ENCODE assay signal across 15 cellular contexts in genomic region chr19:46776927-46777911, GRCh38. TPM values are rescaled to one million over a fixed set of nuclear protein-coding genes. Genes with fewer than 3 reads are reported as not detected.
DNase-seq lines count a peak whose midpoint lies in the region; ATAC-seq and TF ChIP-seq lines count a peak whose summit lies in the region.
"Had no signal": no experiment of that assay in that cellular context is flagged by ENCODE, and none has a peak within 500 bp of the region (broad histone marks: within the 10 kb centered on the region; RNA-seq: fewer than 3 reads in every experiment).

No MANE protein-coding gene starts in this region.

- no peak for TF ChIP-seq EP300 in transverse colon (IDR thresholded peaks at IDR 0.05; ENCODE audit: low read depth)

- no peak overlapping the region for H3K4me3 ChIP-seq in HEK293 (ENCODE audit: low read depth, low read length)
- H3K4me3 ChIP-seq in transverse colon = no peak overlapping the region
- H3K4me3 ChIP-seq: cardiac muscle cell, smooth muscle cell, uterus had no signal

- in situ Hi-C loops in transverse colon (cut with MboI; ENCODE audit: low pct_ligation_motif_present in 1 of 4, low pct_unique_long_range_greater_than_20kb in 1 of 4, low sequenced_read_pairs in 3 of 4) = loop anchor here in 1 of 4 donors (5.0 kb wide), 1 partner anchor 50 kb away; no protein-coding TSS in a partner anchor

- no peak overlapping the region for H3K4me3 Mint-ChIP-seq in activated CD4-positive, alpha-beta T cell treated with anti-CD3 and anti-CD28 coated beads for 36 hours
- no peak overlapping the region for H3K4me3 Mint-ChIP-seq in activated CD4-positive, alpha-beta T cell treated with anti-CD3 and anti-CD28 coated beads, Interleukin-2, amount 10 ng/mL, durations not matched to agents 7 days and 5 days
- no peak overlapping the region for H3K4me3 Mint-ChIP-seq in activated naive CD8-positive, alpha-beta T cell
- no peak overlapping the region for H3K4me3 Mint-ChIP-seq in natural killer cell

- POLR2A ChIA-PET in activated CD4-positive, alpha-beta T cell treated with anti-CD3 and anti-CD28 coated beads for 36 hours (lab: Charles Lee) = interaction anchor here (0.7 kb wide), 1 partner anchor 22 kb away, joined by 4 read pairs; no protein-coding TSS in a partner anchor
- POLR2A ChIA-PET in activated CD4-positive, alpha-beta T cell treated with anti-CD3 and anti-CD28 coated beads, Interleukin-2, amount 10 ng/mL, durations not matched to agents 7 days and 5 days (lab: Charles Lee) = interaction anchor here (0.8 kb wide), 1 partner anchor 11 kb away, joined by 4 read pairs; no protein-coding TSS in a partner anchor
- POLR2A ChIA-PET in HEK293 (lab: Yijun Ruan, JAX) = interaction anchor here (0.5 to 1.8 kb wide), 7 partner anchors 9 to 82 kb away, joined by 3 to 6 read pairs (median 3); partner anchors contain the start of gene SLC1A5

- no peak for TF ChIP-seq POLR2A in transverse colon (IDR thresholded peaks at IDR 0.05)

- intact Hi-C loops in activated CD4-positive, alpha-beta T cell treated with anti-CD3 and anti-CD28 coated beads for 36 hours (cut with DNase I, micrococcal nuclease) = no loop called here
- intact Hi-C loops in natural killer cell (cut with micrococcal nuclease) = no loop called here
- intact Hi-C loops in transverse colon (cut with DNase I; ENCODE audit: low total_unique reads) = no loop called here

- CTCF ChIA-PET in activated CD4-positive, alpha-beta T cell treated with anti-CD3 and anti-CD28 coated beads for 36 hours (lab: Charles Lee) = interaction anchor here (0.7 to 0.8 kb wide), 2 partner anchors 11 to 248 kb away, joined by 3 to 4 read pairs; no protein-coding TSS in a partner anchor
- CTCF ChIA-PET in activated CD4-positive, alpha-beta T cell treated with anti-CD3 and anti-CD28 coated beads, Interleukin-2, amount 10 ng/mL, durations not matched to agents 7 days and 5 days (lab: Charles Lee) = interaction anchor here (0.6 to 1.8 kb wide), 3 partner anchors 10 to 124 kb away, joined by 3 to 6 read pairs (median 4); partner anchors contain the start of gene SLC1A5
- CTCF ChIA-PET in HEK293 (lab: Yijun Ruan, JAX) = interaction anchor here (1.7 to 3.3 kb wide), 2 partner anchors 8 to 10 kb away, joined by 7 to 22 read pairs; no protein-coding TSS in a partner anchor

- H3K36me3 ChIP-seq in HEK293 (ENCODE audit: control insufficient read depth in 2 of 2, insufficient read depth in 1 of 2, low read length in 2 of 2) = peaks cover 71 to 76% of the 10 kb centered on the region in 2 experiments
- H3K36me3 ChIP-seq in transverse colon = peaks cover 0 to 57% (median 24%) of the 10 kb centered on the region in 4 donors
- H3K36me3 ChIP-seq: uterus had no signal

- DNase-seq in activated CD4-positive, alpha-beta T cell treated with anti-CD3 and anti-CD28 coated beads for 36 hours = peak; percentile 59
- no peak for DNase-seq in activated CD4-positive, alpha-beta T cell treated with anti-CD3 and anti-CD28 coated beads, Interleukin-2, amount 10 ng/mL, durations not matched to agents 7 days and 5 days
- DNase-seq in natural killer cell (no peak), transverse colon (no peak), SHP77 treated with DMSO at 0.1 percent for 48 hours (lab: John Stamatoyannopoulos, UW) (no peak), DMS114 treated with DMSO at 0.1 percent for 48 hours (lab: John Stamatoyannopoulos, UW; ENCODE audit: unreplicated experiment) (no peak)
- DNase-seq: head of caudate nucleus, left ventricle myocardium superior, NCI-H2171, nucleus accumbens, uterus had no signal

- TF ChIP-seq CTCF in HEK293 (tag by site-specific recombination; IDR thresholded peaks at IDR 0.05) (no peak), natural killer cell (IDR thresholded peaks at IDR 0.05) (no peak), transverse colon (IDR thresholded peaks at IDR 0.05) (no peak)

- H3K36me3 Mint-ChIP-seq in activated CD4-positive, alpha-beta T cell treated with anti-CD3 and anti-CD28 coated beads for 36 hours (ENCODE audit: low read depth) = peaks cover 64% of the 10 kb centered on the region
- H3K36me3 Mint-ChIP-seq in activated CD4-positive, alpha-beta T cell treated with anti-CD3 and anti-CD28 coated beads, Interleukin-2, amount 10 ng/mL, durations not matched to agents 7 days and 5 days (ENCODE audit: low read depth) = peaks cover 53% of the 10 kb centered on the region
- peaks cover 5% of the 10 kb centered on the region for H3K36me3 Mint-ChIP-seq in activated naive CD8-positive, alpha-beta T cell
- no peaks in the 10 kb centered on the region for H3K36me3 Mint-ChIP-seq in natural killer cell

- no peaks in the 10 kb centered on the region for H3K4me1 ChIP-seq in HEK293 (ENCODE audit: control insufficient read depth, insufficient read depth, low read length)
- H3K4me1 ChIP-seq in transverse colon = peaks cover 0 to 7% (median 1%) of the 10 kb centered on the region in 4 donors
- H3K4me1 ChIP-seq: uterus had no signal

- H3K9me3 ChIP-seq in HEK293 (ENCODE audit: control insufficient read depth, insufficient read depth, low read depth, low read length) = no peaks in the 10 kb centered on the region
- H3K9me3 ChIP-seq in transverse colon = no peaks in the 10 kb centered on the region
- H3K9me3 ChIP-seq: uterus had no signal

- H3K9me3 Mint-ChIP-seq in activated CD4-positive, alpha-beta T cell treated with anti-CD3 and anti-CD28 coated beads for 36 hours (ENCODE audit: low read depth) = no peaks in the 10 kb centered on the region
- H3K9me3 Mint-ChIP-seq in activated CD4-positive, alpha-beta T cell treated with anti-CD3 and anti-CD28 coated beads, Interleukin-2, amount 10 ng/mL, durations not matched to agents 7 days and 5 days = no peaks in the 10 kb centered on the region
- no peaks in the 10 kb centered on the region for H3K9me3 Mint-ChIP-seq in activated naive CD8-positive, alpha-beta T cell (ENCODE audit: low read depth)
- H3K9me3 Mint-ChIP-seq in natural killer cell = no peaks in the 10 kb centered on the region

- H3K4me1 Mint-ChIP-seq in activated CD4-positive, alpha-beta T cell treated with anti-CD3 and anti-CD28 coated beads for 36 hours = peaks cover 4% of the 10 kb centered on the region
- H3K4me1 Mint-ChIP-seq in activated CD4-positive, alpha-beta T cell treated with anti-CD3 and anti-CD28 coated beads, Interleukin-2, amount 10 ng/mL, durations not matched to agents 7 days and 5 days = peaks cover 28% of the 10 kb centered on the region
- peaks cover 3% of the 10 kb centered on the region for H3K4me1 Mint-ChIP-seq in activated naive CD8-positive, alpha-beta T cell (ENCODE audit: low read depth)
- peaks cover 15 to 34% of the 10 kb centered on the region in 2 donors for H3K4me1 Mint-ChIP-seq in natural killer cell

- H3K27me3 Mint-ChIP-seq in activated CD4-positive, alpha-beta T cell treated with anti-CD3 and anti-CD28 coated beads for 36 hours = no peaks in the 10 kb centered on the region
- no peaks in the 10 kb centered on the region for H3K27me3 Mint-ChIP-seq in activated CD4-positive, alpha-beta T cell treated with anti-CD3 and anti-CD28 coated beads, Interleukin-2, amount 10 ng/mL, durations not matched to agents 7 days and 5 days
- H3K27me3 Mint-ChIP-seq in activated naive CD8-positive, alpha-beta T cell = no peaks in the 10 kb centered on the region
- no peaks in the 10 kb centered on the region for H3K27me3 Mint-ChIP-seq in natural killer cell (ENCODE audit: low read depth in 2 of 2)

- no peaks in the 10 kb centered on the region for H3K27me3 ChIP-seq in transverse colon
- H3K27me3 ChIP-seq: cardiac muscle cell, uterus had no signal

- peak; percentile 16 for ATAC-seq in activated CD4-positive, alpha-beta T cell treated with anti-CD3 and anti-CD28 coated beads for 36 hours
- no peak for ATAC-seq in natural killer cell

- WGBS in transverse colon (ENCODE audit: low coverage in 1 of 2), 2 donors = 92 to 94% methylated on average over 2 to 33 of the region's 33 CpGs

- H3K27ac Mint-ChIP-seq in activated CD4-positive, alpha-beta T cell treated with anti-CD3 and anti-CD28 coated beads for 36 hours = no peak overlapping the region
- H3K27ac Mint-ChIP-seq in activated CD4-positive, alpha-beta T cell treated with anti-CD3 and anti-CD28 coated beads, Interleukin-2, amount 10 ng/mL, durations not matched to agents 7 days and 5 days = no peak overlapping the region
- H3K27ac Mint-ChIP-seq in activated naive CD8-positive, alpha-beta T cell = peak overlapping the region; percentile 28
- peak overlapping the region; percentile 74 to 79 for H3K27ac Mint-ChIP-seq in natural killer cell

- H3K27ac ChIP-seq in HEK293 (ENCODE audit: extremely low read depth, low read depth, low read length) (no peak overlapping the region), transverse colon (no peak overlapping the region)
- H3K27ac ChIP-seq: cardiac muscle cell, uterus had no signal

TF ChIP-seq in HEK293, 187 proteins besides CTCF, POLR2A, EP300 and RAD21 (continues in another document):
- 0 out of 2 replicates have a peak, but pooled peaks have one; percentile 16 for TF ChIP-seq IKZF3 (tag by site-specific recombination; IDR thresholded peaks at IDR 0.05)
- TF ChIP-seq ZNF404 (tag by site-specific recombination; IDR thresholded peaks at IDR 0.05) = no peak

RNA-seq across cellular contexts. Expression of gene SLC1A5, which starts 11.2 kb away (rescaled TPM):
- total RNA-seq in activated CD4-positive, alpha-beta T cell treated with anti-CD3 and anti-CD28 coated beads for 36 hours = 100 to 1,000 TPM; 200 to 227 TPM
- 100 to 1,000 TPM; 104 to 108 TPM for total RNA-seq in activated CD4-positive, alpha-beta T cell treated with anti-CD3 and anti-CD28 coated beads, Interleukin-2, amount 10 ng/mL, durations not matched to agents 7 days and 5 days
- total RNA-seq in natural killer cell (10 to 100 TPM; 11.2 to 23.1 (median 18.9) TPM), transverse colon (100 to 1,000 TPM in 1 of 4 donors, 10 to 100 TPM in 3; 19.8 to 104 (median 91.4) TPM)

RNA-seq across cellular contexts. Expression of gene STRN4, which starts 31.0 kb away (rescaled TPM):
- 10 to 100 TPM; 56.4 to 56.8 TPM for total RNA-seq in activated CD4-positive, alpha-beta T cell treated with anti-CD3 and anti-CD28 coated beads for 36 hours
- total RNA-seq in activated CD4-positive, alpha-beta T cell treated with anti-CD3 and anti-CD28 coated beads, Interleukin-2, amount 10 ng/mL, durations not matched to agents 7 days and 5 days = 10 to 100 TPM; 77.9 to 86.4 TPM
- total RNA-seq in natural killer cell (100 to 1,000 TPM; 125 to 152 (median 125) TPM), transverse colon (100 to 1,000 TPM in 3 of 4 donors, 10 to 100 TPM in 1; 81.6 to 306 (median 174) TPM)

RNA-seq across cellular contexts. Expression of gene FKRP, which starts 31.4 kb away (rescaled TPM):
- total RNA-seq in activated CD4-positive, alpha-beta T cell treated with anti-CD3 and anti-CD28 coated beads for 36 hours = 10 to 100 TPM; 12.1 to 16.2 TPM
- 10 to 100 TPM; 16.9 to 20.5 TPM for total RNA-seq in activated CD4-positive, alpha-beta T cell treated with anti-CD3 and anti-CD28 coated beads, Interleukin-2, amount 10 ng/mL, durations not matched to agents 7 days and 5 days
- total RNA-seq in natural killer cell = 10 to 100 TPM; 19.1 to 23.3 (median 19.8) TPM
- 10 to 100 TPM in 3 of 4 donors, 1 to 10 TPM in 1; 9.7 to 16.1 (median 11.8) TPM for total RNA-seq in transverse colon

Comparison
In these comparisons a context has a peak if more than half of its experiments do, and no peak if none do; other contexts are left out.
1. H3K27ac Mint-ChIP-seq: peak in activated naive CD8-positive, alpha-beta T cell (single experiment) and natural killer cell (2 of 2); none in activated CD4-positive, alpha-beta T cell treated with anti-CD3 and anti-CD28 coated beads for 36 hours (single experiment) and activated CD4-positive, alpha-beta T cell treated with anti-CD3 and anti-CD28 coated beads, Interleukin-2, amount 10 ng/mL, durations not matched to agents 7 days and 5 days (single experiment).